24 cellular contexts compared by ENCODE assay signal in genomic region chr12:7006639-7007038, GRCh38. TPM values are rescaled to one million over a fixed set of nuclear protein-coding genes. Genes with fewer than 3 reads are reported as not detected.
"Had no signal": no experiment of that assay in that cellular context is flagged by ENCODE, and none has a peak within 500 bp of the region (broad histone marks: within the 10 kb centered on the region; RNA-seq: fewer than 3 reads in every experiment).

No MANE protein-coding gene starts in this region.

- H3K27me3 ChIP-seq: SJSA1 had no signal

- H3K4me2 ChIP-seq: KMS-11 had no signal

- H3K27me3 Mint-ChIP-seq: IgD-negative memory B cell had no signal

- H3K4me1 ChIP-seq: SJSA1 had no signal

- DNase-seq: Kasumi-1, MM.1S, NCI-H1092 treated with DMSO at 0.1 percent for 48 hours, NCI-H1436, NCI-H187, NCI-H2029, NCI-H2081 treated with DMSO at 0.1 percent for 48 hours, NCI-H2171, NCI-H226, NCI-H446, NCI-H510A, NCI-H524 treated with DMSO at 0.1 percent for 48 hours, NCI-H69, NCI-H774, Right ventricle myocardium superior, RPMI8226, SIG-M5 had no signal

- FAIRE-seq: HTR-8/SVneo, K562, RCC 7860 had no signal

- H3K27ac Mint-ChIP-seq: IgD-negative memory B cell had no signal

- ATAC-seq: K562 had no signal

- H3K4me3 ChIP-seq: K562, SJSA1, SK-N-MC had no signal

- H3K9me3 Mint-ChIP-seq: IgD-negative memory B cell had no signal

- H3K9me3 ChIP-seq: SJSA1 had no signal

- H3K27ac ChIP-seq: KMS-11, SJSA1, SK-N-MC had no signal

RNA-seq across cellular contexts. Expression of gene C1S, which starts 53.9 kb away (rescaled TPM):
- polyA plus RNA-seq: IgD-negative memory B cell had no signal

RNA-seq across cellular contexts. Expression of gene PTPN6, which starts 55.5 kb away (rescaled TPM):
- total RNA-seq: SJSA1 had no signal
